22 cellular contexts compared by ENCODE assay signal in the genomic region with DNA sequence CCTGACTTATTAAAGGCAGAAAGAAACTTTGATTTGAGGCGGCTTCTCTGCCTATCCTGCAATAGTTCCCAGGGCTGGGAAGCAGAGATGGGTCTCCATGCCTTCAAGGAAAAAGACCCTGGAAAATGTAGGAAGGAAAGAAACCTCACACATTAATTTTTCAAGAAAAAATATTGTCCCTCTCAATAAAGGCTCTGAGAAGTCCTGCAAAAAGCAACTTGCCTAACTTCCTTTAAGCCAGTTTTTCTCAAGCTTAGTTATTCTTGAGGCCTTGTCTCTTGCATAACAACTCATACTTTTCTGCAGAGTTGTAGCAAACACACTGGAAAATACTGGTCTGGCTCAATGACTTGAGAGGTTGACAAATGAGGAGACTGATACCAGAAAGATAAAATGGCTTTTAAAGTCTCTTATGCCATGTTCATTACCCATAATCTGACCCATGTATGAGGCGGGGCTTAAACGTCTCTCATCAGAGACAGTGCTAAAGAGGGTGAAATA.
A peak's percentile ranks its signal among the peaks of the same experiment; 100 is the strongest.
DNase-seq lines count a peak whose midpoint lies in the region; ATAC-seq, FAIRE-seq and TF ChIP-seq lines count a peak whose summit lies in the region.
"Had no signal": no experiment of that assay in that cellular context is flagged by ENCODE, and none has a peak within 500 bp of the region (broad histone marks: within the 10 kb centered on the region; RNA-seq: fewer than 3 reads in every experiment).

No MANE protein-coding gene starts in this region.

- FAIRE-seq in H54 (lab: Jason Lieb, UNC), result no peak
- FAIRE-seq: A204.1, GM12891, HTR-8/SVneo had no signal

- H3K27me3 ChIP-seq in neural cell (ENCODE audit: insufficient read depth, low read depth, low read length), result peaks cover 3% of the 10 kb centered on the region
- no peaks in the 10 kb centered on the region for H3K27me3 ChIP-seq in H7 (ENCODE audit: control insufficient read depth, insufficient read depth, low read length)
- H3K27me3 ChIP-seq: BLaER1, Peyer's patch had no signal

- TF ChIP-seq POLR2A in H54 (IDR thresholded peaks at IDR 0.05; ENCODE audit: low read depth, low read length), result no peak

- CTCF ChIA-PET in AG04449 (lab: Yijun Ruan, JAX), result no interaction called here

- no peak for TF ChIP-seq RAD21 in neural cell (conservative IDR thresholded peaks at IDR 0.05)

- no peak for TF ChIP-seq CTCF in AG04449 (IDR thresholded peaks at IDR 0.05; ENCODE audit: insufficient read depth, low read length, missing control alignments)
- no peak for TF ChIP-seq CTCF in choroid plexus epithelial cell (conservative IDR thresholded peaks at IDR 0.05; ENCODE audit: low read depth, low read length)
- TF ChIP-seq CTCF in neural cell (IDR thresholded peaks at IDR 0.05; ENCODE audit: poor library complexity, severe bottlenecking), result no peak

- no peak overlapping the region for H3K4me2 ChIP-seq in neural cell (ENCODE audit: low read length)
- H3K4me2 ChIP-seq: BLaER1, KMS-11 had no signal

- H2AFZ ChIP-seq in neural cell (ENCODE audit: low read depth, low read length), result no peak overlapping the region

- no peaks in the 10 kb centered on the region for H3K9me2 ChIP-seq in neural cell (ENCODE audit: insufficient read depth, low read length)

- peak overlapping the region; percentile 66 for H3K27ac ChIP-seq in neural cell (ENCODE audit: low read length)
- H3K27ac ChIP-seq: BLaER1, KMS-11, Peyer's patch, SK-N-MC had no signal

- H3F3A ChIP-seq in neural cell (ENCODE audit: insufficient read depth, low read length, poor library complexity, severe bottlenecking), result peaks cover 4% of the 10 kb centered on the region

- no peak for TF ChIP-seq EP300 in neural cell (conservative IDR thresholded peaks at IDR 0.05; ENCODE audit: poor library complexity, severe bottlenecking)

- H4K20me1 ChIP-seq in neural cell (ENCODE audit: insufficient read depth), result no peaks in the 10 kb centered on the region
- H4K20me1 ChIP-seq: BLaER1 had no signal

- H3K36me3 ChIP-seq in neural cell (ENCODE audit: insufficient read depth, low read length) (no peaks in the 10 kb centered on the region), H7 (replicated peaks; ENCODE audit: control insufficient read depth, insufficient read depth, low read length) (no peaks in the 10 kb centered on the region)
- H3K36me3 ChIP-seq: BLaER1, HAP-1, Peyer's patch had no signal

- H3K9me3 ChIP-seq in neural cell (ENCODE audit: low read length), result no peaks in the 10 kb centered on the region
- H3K9me3 ChIP-seq: BLaER1, HAP-1, Peyer's patch had no signal

- DNase-seq in AG04449 (ENCODE audit: low read depth, low spot score) (peak; percentile 3), MV-4-11 (lab: John Stamatoyannopoulos, UW) (peak; percentile 1), choroid plexus epithelial cell (ENCODE audit: low read depth) (peak; percentile 62), H7 (no peak), H54 (ENCODE audit: insufficient read length, low spot score) (no peak)
- DNase-seq: CD4-positive, alpha-beta memory T cell; DMS153; NCI-H1694; NCI-H2081; NCI-H2171; NCI-H526; Peyer's patch; Right ventricle myocardium superior had no signal

- H3K9ac ChIP-seq in neural cell (ENCODE audit: low read length), result peak overlapping the region; percentile 24
- H3K9ac ChIP-seq: BLaER1, KMS-11 had no signal

- H3K4me3 ChIP-seq in AG04449 (ENCODE audit: low read depth, low read length) (no peak overlapping the region), choroid plexus epithelial cell (ENCODE audit: low read depth, low read length) (no peak overlapping the region), neural cell (ENCODE audit: low read length) (no peak overlapping the region), H7 (ENCODE audit: insufficient read depth, low read depth, low read length) (no peak overlapping the region)
- H3K4me3 ChIP-seq: BLaER1, HAP-1, Peyer's patch, SK-N-MC had no signal

- POLR2A ChIA-PET in AG04449 (lab: Yijun Ruan, JAX), result no interaction called here

- no peak for ATAC-seq in HG02981 (IDR thresholded peaks at IDR 0.05; ENCODE audit: unreplicated experiment)

- H3K79me2 ChIP-seq in neural cell (replicated peaks; ENCODE audit: insufficient read depth, low read length), result no peaks in the 10 kb centered on the region

TF ChIP-seq in neural cell, 6 proteins besides CTCF, POLR2A, EP300 and RAD21:
- TF ChIP-seq TAF1 (IDR thresholded peaks at IDR 0.05; ENCODE audit: low read depth), result no peak
- TF ChIP-seq, protein P1, sequence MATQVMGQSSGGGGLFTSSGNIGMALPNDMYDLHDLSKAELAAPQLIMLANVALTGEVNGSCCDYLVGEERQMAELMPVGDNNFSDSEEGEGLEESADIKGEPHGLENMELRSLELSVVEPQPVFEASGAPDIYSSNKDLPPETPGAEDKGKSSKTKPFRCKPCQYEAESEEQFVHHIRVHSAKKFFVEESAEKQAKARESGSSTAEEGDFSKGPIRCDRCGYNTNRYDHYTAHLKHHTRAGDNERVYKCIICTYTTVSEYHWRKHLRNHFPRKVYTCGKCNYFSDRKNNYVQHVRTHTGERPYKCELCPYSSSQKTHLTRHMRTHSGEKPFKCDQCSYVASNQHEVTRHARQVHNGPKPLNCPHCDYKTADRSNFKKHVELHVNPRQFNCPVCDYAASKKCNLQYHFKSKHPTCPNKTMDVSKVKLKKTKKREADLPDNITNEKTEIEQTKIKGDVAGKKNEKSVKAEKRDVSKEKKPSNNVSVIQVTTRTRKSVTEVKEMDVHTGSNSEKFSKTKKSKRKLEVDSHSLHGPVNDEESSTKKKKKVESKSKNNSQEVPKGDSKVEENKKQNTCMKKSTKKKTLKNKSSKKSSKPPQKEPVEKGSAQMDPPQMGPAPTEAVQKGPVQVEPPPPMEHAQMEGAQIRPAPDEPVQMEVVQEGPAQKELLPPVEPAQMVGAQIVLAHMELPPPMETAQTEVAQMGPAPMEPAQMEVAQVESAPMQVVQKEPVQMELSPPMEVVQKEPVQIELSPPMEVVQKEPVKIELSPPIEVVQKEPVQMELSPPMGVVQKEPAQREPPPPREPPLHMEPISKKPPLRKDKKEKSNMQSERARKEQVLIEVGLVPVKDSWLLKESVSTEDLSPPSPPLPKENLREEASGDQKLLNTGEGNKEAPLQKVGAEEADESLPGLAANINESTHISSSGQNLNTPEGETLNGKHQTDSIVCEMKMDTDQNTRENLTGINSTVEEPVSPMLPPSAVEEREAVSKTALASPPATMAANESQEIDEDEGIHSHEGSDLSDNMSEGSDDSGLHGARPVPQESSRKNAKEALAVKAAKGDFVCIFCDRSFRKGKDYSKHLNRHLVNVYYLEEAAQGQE (IDR thresholded peaks at IDR 0.05; ENCODE audit: borderline replicate concordance), result no peak
- no peak for TF ChIP-seq POLR2AphosphoS5 (IDR thresholded peaks at IDR 0.05)
- no peak for TF ChIP-seq MXI1 (conservative IDR thresholded peaks at IDR 0.05; ENCODE audit: poor library complexity, severe bottlenecking)
- TF ChIP-seq SMC3 (conservative IDR thresholded peaks at IDR 0.05; ENCODE audit: poor library complexity), result no peak
- TF ChIP-seq EZH2 (IDR thresholded peaks at IDR 0.05; ENCODE audit: borderline replicate concordance, insufficient read depth, low read length, poor library complexity, severe bottlenecking), result no peak

Comparison
In these comparisons a context has a peak if more than half of its experiments do, and no peak if none do; other contexts are left out.
1. DNase-seq: peak in AG04449 (single experiment), MV-4-11 (single experiment) and choroid plexus epithelial cell (single experiment); none in H7 (single experiment) and H54 (single experiment).